8 cellular contexts compared by ENCODE assay signal in genomic region chr1:41917835-41918449, GRCh38. TPM values are rescaled to one million over a fixed set of nuclear protein-coding genes. Genes with fewer than 3 reads are reported as not detected.
DNase-seq lines count a peak whose midpoint lies in the region; ATAC-seq, FAIRE-seq and TF ChIP-seq lines count a peak whose summit lies in the region.

No MANE protein-coding gene starts in this region.

- peak overlapping the region; percentile 35 for H3K9ac ChIP-seq in endothelial cell of umbilical vein (replicated peaks; ENCODE audit: extremely low read depth, insufficient read depth, low read length)
- H3K9ac ChIP-seq in mucosa of rectum (ENCODE audit: low read depth in 1 of 2, low read length in 2 of 2), result peak overlapping the region; percentile 14 to 61

- DNase-seq in DMS53 treated with DMSO at 0.1 percent for 48 hours (lab: John Stamatoyannopoulos, UW; ENCODE audit: unreplicated experiment) (peak; percentile 69), NCI-H146 (lab: John Stamatoyannopoulos, UW) (peak; percentile 60), endothelial cell of umbilical vein (ENCODE audit: low read depth, low spot score) (peak; percentile 57), thoracic aorta (ENCODE audit: low spot score) (no peak), OCI-M1 (lab: John Stamatoyannopoulos, UW) (no peak)
- DNase-seq in activated CD8-positive, alpha-beta memory T cell treated with anti-CD3 and anti-CD28 coated beads for 24 hours, result peak; percentile 77

- H4K20me1 ChIP-seq in endothelial cell of umbilical vein (replicated peaks; ENCODE audit: control insufficient read depth, extremely low read depth, insufficient read depth, low read length), result no peaks in the 10 kb centered on the region

- TF ChIP-seq CTCF in endothelial cell of umbilical vein (IDR thresholded peaks at IDR 0.05; ENCODE audit: extremely low read depth in 1 of 2, insufficient read depth in 1 of 2, low read depth in 1 of 2, low read length in 2 of 2), result no peak
- TF ChIP-seq CTCF in thoracic aorta (IDR thresholded peaks at IDR 0.05), result no peak

- H3K9me1 ChIP-seq in endothelial cell of umbilical vein (replicated peaks; ENCODE audit: control insufficient read depth, extremely low read depth, insufficient read depth, low read length), result no peaks in the 10 kb centered on the region

- no peak for FAIRE-seq in endothelial cell of umbilical vein (lab: Jason Lieb, UNC)

- ATAC-seq in thoracic aorta (ENCODE audit: insufficient number of reproducible peaks, low FRiP score, low read depth), result no peak
- no peak for ATAC-seq in HG02588 (IDR thresholded peaks at IDR 0.05; ENCODE audit: unreplicated experiment)

- peaks cover 14% of the 10 kb centered on the region for H3K4me1 ChIP-seq in endothelial cell of umbilical vein (ENCODE audit: control insufficient read depth, extremely low read depth, insufficient read depth, low read length)
- H3K4me1 ChIP-seq in mucosa of rectum (ENCODE audit: control insufficient read depth in 2 of 2, insufficient read depth in 2 of 2, low read length in 2 of 2), result peaks cover 8 to 11% of the 10 kb centered on the region in 2 donors
- peaks cover 7 to 27% of the 10 kb centered on the region in 2 donors for H3K4me1 ChIP-seq in thoracic aorta (ENCODE audit: control insufficient read depth in 1 of 2, low read depth in 2 of 2)

- H3K79me2 ChIP-seq in endothelial cell of umbilical vein (ENCODE audit: control insufficient read depth, insufficient read depth, low read length), result no peaks in the 10 kb centered on the region

- peak overlapping the region; percentile 21 to 58 (median 45) for H3K4me3 ChIP-seq in endothelial cell of umbilical vein (replicated peaks in 1 of 3; ENCODE audit: insufficient read depth in 1 of 3, low read depth in 1 of 3, low read length in 3 of 3)
- peak overlapping the region; percentile 54 to 75 for H3K4me3 ChIP-seq in mucosa of rectum (ENCODE audit: low read length in 2 of 2)
- peak overlapping the region; percentile 79 for H3K4me3 ChIP-seq in thoracic aorta

- CTCF ChIA-PET in endothelial cell of umbilical vein (lab: Charles Lee), result interaction anchor here (1.0 to 1.7 kb wide), 5 partner anchors 9 to 229 kb away, joined by 3 to 7 read pairs (median 4); no protein-coding TSS in a partner anchor

- POLR2A ChIA-PET in endothelial cell of umbilical vein (lab: Charles Lee), result no interaction called here

- no peaks in the 10 kb centered on the region for H3K27me3 ChIP-seq in endothelial cell of umbilical vein (ENCODE audit: control insufficient read depth in 2 of 2, insufficient read depth in 2 of 2, low read length in 2 of 2)
- peaks cover 0 to 4% of the 10 kb centered on the region in 2 donors for H3K27me3 ChIP-seq in mucosa of rectum (ENCODE audit: control insufficient read depth in 2 of 2, insufficient read depth in 2 of 2, low read length in 2 of 2)
- H3K27me3 ChIP-seq in thoracic aorta (replicated peaks; ENCODE audit: insufficient read depth), result no peaks in the 10 kb centered on the region

- no peak for TF ChIP-seq POLR2A in endothelial cell of umbilical vein (IDR thresholded peaks at IDR 0.05; ENCODE audit: low read depth, low read length)

- H3K36me3 ChIP-seq in endothelial cell of umbilical vein (ENCODE audit: control insufficient read depth in 2 of 2, extremely low read depth in 1 of 2, insufficient read depth in 2 of 2, low read length in 2 of 2) (no peaks in the 10 kb centered on the region), mucosa of rectum (ENCODE audit: control insufficient read depth in 2 of 2, insufficient read depth in 2 of 2, low read length in 2 of 2) (no peaks in the 10 kb centered on the region), thoracic aorta (no peaks in the 10 kb centered on the region)

- H3K4me2 ChIP-seq in endothelial cell of umbilical vein (ENCODE audit: insufficient read depth, low read length), result peak overlapping the region; percentile 67

- intact Hi-C loops in endothelial cell of umbilical vein (cut with micrococcal nuclease), result loop anchor here (1.0 kb wide), 4 partner anchors 16 to 117 kb away; no protein-coding TSS in a partner anchor

- peak overlapping the region; percentile 51 for H2AFZ ChIP-seq in endothelial cell of umbilical vein (ENCODE audit: low read depth, low read length)

- dilution Hi-C loops in endothelial cell of umbilical vein (cut with MboI; ENCODE audit: extremely low pct_ligation_motif_present, low sequenced_read_pairs), result no loop called here

- BruUV-seq in endothelial cell of umbilical vein (replicated peaks; lab: Mats Ljungman, UMichigan), result no TSS peak

- H3K9me3 ChIP-seq in endothelial cell of umbilical vein (replicated peaks; ENCODE audit: control insufficient read depth, insufficient read depth, low read length) (no peaks in the 10 kb centered on the region), mucosa of rectum (ENCODE audit: control insufficient read depth in 2 of 2, low read length in 2 of 2) (no peaks in the 10 kb centered on the region), thoracic aorta (no peaks in the 10 kb centered on the region)

- H3K27ac ChIP-seq in endothelial cell of umbilical vein (ENCODE audit: insufficient read depth, low read depth, low read length), result no peak overlapping the region
- H3K27ac ChIP-seq in mucosa of rectum (ENCODE audit: low read depth in 2 of 2, low read length in 2 of 2), result no peak overlapping the region
- H3K27ac ChIP-seq in thoracic aorta, result no peak overlapping the region

TF ChIP-seq in endothelial cell of umbilical vein, 7 proteins besides CTCF, POLR2A, EP300 and RAD21:
- TF ChIP-seq FOS (IDR thresholded peaks at IDR 0.05; ENCODE audit: borderline replicate concordance, insufficient read depth, low read length), result no peak
- TF ChIP-seq POLR2AphosphoS5 (IDR thresholded peaks at IDR 0.05; ENCODE audit: insufficient read depth, low read depth, low read length), result no peak
- TF ChIP-seq, protein P1, sequence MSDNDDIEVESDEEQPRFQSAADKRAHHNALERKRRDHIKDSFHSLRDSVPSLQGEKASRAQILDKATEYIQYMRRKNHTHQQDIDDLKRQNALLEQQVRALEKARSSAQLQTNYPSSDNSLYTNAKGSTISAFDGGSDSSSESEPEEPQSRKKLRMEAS (IDR thresholded peaks at IDR 0.05; ENCODE audit: insufficient read depth, insufficient read length), result no peak
- TF ChIP-seq JUN (IDR thresholded peaks at IDR 0.05; ENCODE audit: borderline replicate concordance, insufficient read depth, insufficient read length, low read depth), result no peak
- no peak for TF ChIP-seq EZH2 (IDR thresholded peaks at IDR 0.05; ENCODE audit: borderline replicate concordance, low read depth, low read length, severe bottlenecking)
- no peak for TF ChIP-seq GATA2 (IDR thresholded peaks at IDR 0.05; ENCODE audit: insufficient read depth, insufficient read length, low read depth, low read length)
- no peak for TF ChIP-seq MYC (IDR thresholded peaks at IDR 0.05; ENCODE audit: low read depth, low read length)

RNA-seq across cellular contexts. Expression of gene HIVEP3, which starts 0.8 kb away (rescaled TPM):
- total RNA-seq in endothelial cell of umbilical vein (4.0 and 5.0 TPM in 2 replicates), thoracic aorta (10 to 100 TPM in 1 of 2 donors, 1 to 10 TPM in 1; 2.3 to 12.8 TPM)
- polyA plus RNA-seq in endothelial cell of umbilical vein, result 2.1 and 3.4 TPM in 2 replicates
- polyA plus RNA-seq in endothelial cell of umbilical vein (2011; cell fraction: cytosol; rRNA removed), result 3.6 and 4.1 TPM in 2 replicates
- polyA plus RNA-seq in endothelial cell of umbilical vein (2011; cell fraction: nucleus; rRNA removed), result 3.2 and 3.3 TPM in 2 replicates
- polyA plus RNA-seq in endothelial cell of umbilical vein (2012), result 2.7 and 4.9 TPM in 2 replicates
- 4.5 and 4.7 TPM in 2 replicates for polyA minus RNA-seq in endothelial cell of umbilical vein
- polyA minus RNA-seq in endothelial cell of umbilical vein (2011; cell fraction: cytosol; rRNA and poly(A)+ RNA removed), result 0.61 TPM
- 3.6 and 5.6 TPM in 2 replicates for polyA minus RNA-seq in endothelial cell of umbilical vein (2011; cell fraction: nucleus; rRNA and poly(A)+ RNA removed)

Comparison
In these comparisons a context has a peak if more than half of its experiments do, and no peak if none do; other contexts are left out.
1. DNase-seq: peak in DMS53 treated with DMSO at 0.1 percent for 48 hours (single experiment), NCI-H146 (single experiment), activated CD8-positive, alpha-beta memory T cell treated with anti-CD3 and anti-CD28 coated beads for 24 hours (single experiment) and endothelial cell of umbilical vein (single experiment); none in thoracic aorta (single experiment) and OCI-M1 (single experiment).
2. Peak in every context shown above with its lines, with median percentiles within 50 percentile points of each other: H3K4me3 ChIP-seq.